In the genomic region with DNA sequence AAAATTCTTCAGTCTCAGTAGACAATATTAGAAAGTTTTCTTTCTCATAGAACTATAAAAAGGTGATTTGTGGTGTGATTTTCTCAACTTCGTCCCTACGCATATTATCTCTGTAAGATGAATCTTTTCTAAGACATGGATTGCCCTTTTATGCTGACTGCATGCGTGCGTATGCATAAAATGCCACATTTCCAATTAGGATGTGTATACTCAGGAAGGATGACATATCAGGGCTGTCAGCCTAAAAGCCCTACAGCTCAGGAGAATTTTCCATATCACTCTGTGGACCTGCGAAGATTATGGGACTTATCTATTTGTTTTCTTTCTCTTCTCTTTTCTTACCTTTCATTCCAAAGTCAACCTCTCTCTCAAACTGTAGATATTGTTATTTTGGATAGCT, we compare ENCODE assay signal across 23 cellular contexts.
"Had no signal": no experiment of that assay in that cellular context is flagged by ENCODE, and none has a peak within 500 bp of the region (broad histone marks: within the 10 kb centered on the region; RNA-seq: fewer than 3 reads in every experiment).

No MANE protein-coding gene starts in this region.

- H3K27me3 ChIP-seq: colonic mucosa, dorsolateral prefrontal cortex, esophagus muscularis mucosa, esophagus squamous epithelium, foreskin keratinocyte, gastrocnemius medialis, gastroesophageal sphincter, heart left ventricle, heart right ventricle had no signal

- H3K27ac ChIP-seq: colonic mucosa, coronary artery, dorsolateral prefrontal cortex, epithelial cell of prostate, esophagus muscularis mucosa, esophagus squamous epithelium, foreskin keratinocyte, gastrocnemius medialis, gastroesophageal sphincter, heart left ventricle, heart right ventricle had no signal

- H3K4me3 ChIP-seq: colonic mucosa, coronary artery, dorsolateral prefrontal cortex, esophagus muscularis mucosa, esophagus squamous epithelium, gastrocnemius medialis, gastroesophageal sphincter, heart left ventricle, heart right ventricle had no signal

- H3K9me3 ChIP-seq: colonic mucosa, esophagus muscularis mucosa, esophagus squamous epithelium, gastrocnemius medialis, gastroesophageal sphincter, heart left ventricle had no signal

- H3K36me3 ChIP-seq: colonic mucosa, esophagus muscularis mucosa, esophagus squamous epithelium, gastrocnemius medialis, gastroesophageal sphincter, heart left ventricle, heart right ventricle had no signal

- DNase-seq: colonic mucosa; cortex of kidney; dermis blood vessel endothelial cell; dorsolateral prefrontal cortex; effector CD4-positive, alpha-beta T cell; effector CD8-positive, alpha-beta T cell; effector memory CD4-positive, alpha-beta T cell; effector memory CD8-positive, alpha-beta T cell; endodermal cell; erythroblast; esophagus squamous epithelium; foreskin fibroblast; foreskin keratinocyte; foreskin melanocyte; gastrocnemius medialis; glutamatergic neuron; head of caudate nucleus; heart left ventricle; heart right ventricle had no signal
